In the genomic region with DNA sequence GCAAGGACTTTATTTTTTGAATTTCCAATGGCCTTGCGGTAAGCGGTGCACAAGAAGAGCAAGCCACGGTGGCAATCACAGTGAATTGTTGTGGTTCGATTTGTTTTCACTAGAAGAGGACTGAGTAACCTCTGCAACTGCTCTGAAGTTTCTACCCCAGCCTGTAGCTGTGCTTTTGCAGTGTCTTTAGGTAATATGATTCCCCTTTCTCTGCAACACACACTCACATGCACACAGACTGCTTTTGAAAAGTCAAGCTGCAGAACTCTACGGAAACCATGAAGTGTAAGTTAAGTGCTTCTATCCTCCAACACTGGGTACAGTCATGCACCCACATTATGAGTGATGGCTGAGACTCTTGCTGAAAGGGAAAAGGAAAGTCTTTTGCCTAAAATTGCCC, we compare ENCODE assay signal across 10 cellular contexts.
DNase-seq lines count a peak whose midpoint lies in the region; TF ChIP-seq lines count a peak whose summit lies in the region.
"Had no signal": no experiment of that assay in that cellular context is flagged by ENCODE, and none has a peak within 500 bp of the region (broad histone marks: within the 10 kb centered on the region; RNA-seq: fewer than 3 reads in every experiment).

No MANE protein-coding gene starts in this region.

- POLR2A ChIA-PET in GM10248 (lab: Yijun Ruan, JAX) = no interaction called here

- in situ Hi-C loops in GM13976 (cut with MboI; ENCODE audit: low sequenced_read_pairs, unreplicated experiment) = no loop called here

- no peak for TF ChIP-seq CTCF in GM10248 (IDR thresholded peaks at IDR 0.05; ENCODE audit: control extremely low read depth, extremely low read depth, low read depth, missing control alignments)
- no peak for TF ChIP-seq CTCF in GM13976 (IDR thresholded peaks at IDR 0.05; ENCODE audit: borderline replicate concordance, control extremely low read depth, extremely low read depth, insufficient read depth, missing control alignments)

- CTCF ChIA-PET in GM10248 (lab: Yijun Ruan, JAX) = interaction anchor here (1.0 to 11.6 kb wide), 4 partner anchors 11 to 251 kb away, joined by 3 to 102 read pairs (median 4); no protein-coding TSS in a partner anchor

- peak; percentile 57 for DNase-seq in stimulated activated CD4-positive, alpha-beta T cell treated with anti-CD3 and anti-CD28 coated beads, Interleukin-15, amount 100 ng/mL, for 24 hours
- DNase-seq in stimulated activated CD4-positive, alpha-beta T cell treated with anti-CD3 and anti-CD28 coated beads, Interleukin-4, amount 100 ng/mL, for 1 hour = no peak
- DNase-seq in activated CD4-positive, alpha-beta T cell treated with anti-CD3 and anti-CD28 coated beads, Interleukin-2, amount 50 U/mL, for 48 hours = peak; percentile 31 to 50
- peak; percentile 88 for DNase-seq in fibroblast of peridontal ligament (ENCODE audit: extremely low read depth)
- no peak for DNase-seq in GM10248 (ENCODE audit: extremely low spot score)
- DNase-seq in NCI-H524 treated with DMSO at 0.1 percent for 48 hours (lab: John Stamatoyannopoulos, UW) = no peak
- DNase-seq in putamen (ENCODE audit: low spot score) = no peak
- no peak for DNase-seq in GM13976 (ENCODE audit: low spot score)
- DNase-seq: activated B cell treated with CpG ODN at 0.5 μM for 24 hours, Right ventricle myocardium superior had no signal

Comparison
In these comparisons a context has a peak if more than half of its experiments do, and no peak if none do; other contexts are left out.
1. DNase-seq: peak in stimulated activated CD4-positive, alpha-beta T cell treated with anti-CD3 and anti-CD28 coated beads, Interleukin-15, amount 100 ng/mL, for 24 hours (single experiment), activated CD4-positive, alpha-beta T cell treated with anti-CD3 and anti-CD28 coated beads, Interleukin-2, amount 50 U/mL, for 48 hours (2 of 2) and fibroblast of peridontal ligament (single experiment); none in stimulated activated CD4-positive, alpha-beta T cell treated with anti-CD3 and anti-CD28 coated beads, Interleukin-4, amount 100 ng/mL, for 1 hour (single experiment), GM10248 (single experiment), NCI-H524 treated with DMSO at 0.1 percent for 48 hours (single experiment), putamen (single experiment) and GM13976 (single experiment).